ENCODE assay signal across 29 cellular contexts in genomic region chr5:176588297-176588696, GRCh38. TPM values are rescaled to one million over a fixed set of nuclear protein-coding genes. Genes with fewer than 3 reads are reported as not detected.
DNase-seq lines count a peak whose midpoint lies in the region; ATAC-seq, FAIRE-seq and TF ChIP-seq lines count a peak whose summit lies in the region.
"Had no signal": no experiment of that assay in that cellular context is flagged by ENCODE, and none has a peak within 500 bp of the region (broad histone marks: within the 10 kb centered on the region; RNA-seq: fewer than 3 reads in every experiment).

No MANE protein-coding gene starts in this region.

- H3K4me3 ChIP-seq in BLaER1 (no peak overlapping the region), IMR-90 (ENCODE audit: insufficient read depth, low read depth, low read length) (no peak overlapping the region), H1 (ENCODE audit: extremely low read depth in 1 of 4, insufficient read depth in 2 of 4, low read depth in 3 of 4, low read length in 4 of 4) (no peak overlapping the region)

- H2AFZ ChIP-seq in IMR-90 (replicated peaks; ENCODE audit: low read length, poor library complexity) (no peak overlapping the region), H1 (ENCODE audit: low read length) (no peak overlapping the region)

- no peak overlapping the region for H2BK20ac ChIP-seq in IMR-90 (ENCODE audit: low read depth, low read length)
- 0 out of 2 replicates have a peak overlapping the region, but pooled peaks have one; percentile 6 for H2BK20ac ChIP-seq in H1 (ENCODE audit: low read length)

- intact Hi-C loops in IMR-90 (cut with micrococcal nuclease) = no loop called here

- no peaks in the 10 kb centered on the region for H3K79me1 ChIP-seq in IMR-90 (ENCODE audit: low read depth in 1 of 2, low read length in 2 of 2)
- no peaks in the 10 kb centered on the region for H3K79me1 ChIP-seq in H1 (ENCODE audit: low read depth, low read length)

- H4K5ac ChIP-seq in IMR-90 (ENCODE audit: low read depth, low read length) = no peak overlapping the region
- H4K5ac ChIP-seq in H1 (ENCODE audit: insufficient read length, low read depth, low read length) = no peak overlapping the region

- H3K9me3 Mint-ChIP-seq in neural crest cell (peaks cover 11% of the 10 kb centered on the region), osteocyte (ENCODE audit: unreplicated experiment) (no peaks in the 10 kb centered on the region)

- H3K36me3 ChIP-seq in BLaER1 = peaks cover 32% of the 10 kb centered on the region
- no peaks in the 10 kb centered on the region for H3K36me3 ChIP-seq in IMR-90 (ENCODE audit: control insufficient read depth, insufficient read depth, low read length)
- no peaks in the 10 kb centered on the region for H3K36me3 ChIP-seq in H1 (ENCODE audit: control insufficient read depth in 2 of 4, insufficient read depth in 4 of 4, low read length in 3 of 4)

- H3K9ac ChIP-seq in BLaER1 (no peak overlapping the region), IMR-90 (ENCODE audit: low read depth, low read length) (no peak overlapping the region), H1 (replicated peaks in 1 of 4; ENCODE audit: extremely low read depth in 1 of 4, low read depth in 3 of 4, low read length in 3 of 4) (no peak overlapping the region)
- H3K9ac ChIP-seq: SK-N-SH had no signal

- peaks cover 14% of the 10 kb centered on the region for H3K36me3 Mint-ChIP-seq in neural crest cell (ENCODE audit: low read depth)
- H3K36me3 Mint-ChIP-seq in osteocyte (ENCODE audit: unreplicated experiment) = no peaks in the 10 kb centered on the region

- H3K4me1 Mint-ChIP-seq in neural crest cell (peaks cover 5% of the 10 kb centered on the region), osteocyte (ENCODE audit: unreplicated experiment) (no peaks in the 10 kb centered on the region)
- H3K4me1 Mint-ChIP-seq: CD8-positive, alpha-beta memory T cell had no signal

- no peak overlapping the region for H4K8ac ChIP-seq in IMR-90 (ENCODE audit: low read depth in 2 of 2, low read length in 2 of 2)
- H4K8ac ChIP-seq in H1 (ENCODE audit: extremely low read depth, insufficient read depth, low read length) = no peak overlapping the region

- H3K27ac Mint-ChIP-seq in neural crest cell (ENCODE audit: unreplicated experiment) = peak overlapping the region; percentile 2
- no peak overlapping the region for H3K27ac Mint-ChIP-seq in osteocyte (ENCODE audit: unreplicated experiment)
- H3K27ac Mint-ChIP-seq: CD8-positive, alpha-beta memory T cell had no signal

- H3K27ac ChIP-seq in BLaER1 (no peak overlapping the region), IMR-90 (ENCODE audit: insufficient read depth, low read length) (no peak overlapping the region), H1 (ENCODE audit: low read depth, low read length) (no peak overlapping the region)
- H3K27ac ChIP-seq: C4-2B, HL-60 had no signal

- no peak overlapping the region for H2AK9ac ChIP-seq in IMR-90 (replicated peaks; ENCODE audit: low read depth, low read length, poor library complexity)

- POLR2A ChIA-PET in IMR-90 (lab: Charles Lee; ENCODE audit: unreplicated experiment) (no interaction called here), H1 (lab: Charles Lee; ENCODE audit: partially characterized antibody) (interaction anchor here (1.3 kb wide), 1 partner anchor 52 kb away, joined by 3 read pairs; no protein-coding TSS in a partner anchor)

- H3K56ac ChIP-seq in IMR-90 (ENCODE audit: extremely low read depth, insufficient read depth, low read length) (no peak overlapping the region), H1 (replicated peaks; ENCODE audit: insufficient read length, low read depth, low read length) (peak overlapping the region; percentile 88)

- ATAC-seq in IMR-90 (ENCODE audit: low read depth) = no peak

- no TSS peak for BruUV-seq in IMR-90 (replicated peaks; lab: Mats Ljungman, UMichigan)

- dilution Hi-C loops in IMR-90 (cut with HindIII; ENCODE audit: low sequenced_read_pairs, unreplicated experiment) = no loop called here

- no peak for TF ChIP-seq EP300 in H1 (IDR thresholded peaks at IDR 0.05; ENCODE audit: borderline replicate concordance in 1 of 2, low read depth in 2 of 2, low read length in 2 of 2)

- H3K23me2 ChIP-seq in H1 (ENCODE audit: low read depth, low read length) = peaks cover 19% of the 10 kb centered on the region; the same call in 1 of the 2 replicates

- H2BK15ac ChIP-seq in IMR-90 (ENCODE audit: low read depth, low read length) = no peak overlapping the region
- no peak overlapping the region for H2BK15ac ChIP-seq in H1 (ENCODE audit: low read length)

- peaks cover 6% of the 10 kb centered on the region for H3K9me1 ChIP-seq in IMR-90 (ENCODE audit: insufficient read depth, low read length)

- H2BK120ac ChIP-seq in IMR-90 (ENCODE audit: low read depth, low read length) (no peak overlapping the region), H1 (replicated peaks; ENCODE audit: low read depth, low read length) (no peak overlapping the region)

- H3K4me2 ChIP-seq in BLaER1 = peak overlapping the region; percentile 74
- H3K4me2 ChIP-seq in IMR-90 (ENCODE audit: low read depth, low read length) = no peak overlapping the region
- H3K4me2 ChIP-seq in H1 (ENCODE audit: insufficient read depth in 1 of 2, low read depth in 2 of 2, low read length in 2 of 2) = no peak overlapping the region
- H3K4me2 ChIP-seq: SK-N-SH had no signal

- no peak overlapping the region for H4K91ac ChIP-seq in IMR-90 (ENCODE audit: insufficient read depth, low read depth, low read length)
- H4K91ac ChIP-seq in H1 (replicated peaks; ENCODE audit: insufficient read length, low read length) = peak overlapping the region; percentile 47

- in situ Hi-C loops in IMR-90 (cut with MboI; ENCODE audit: low sequenced_read_pairs) = no loop called here

- H3K18ac ChIP-seq in IMR-90 (ENCODE audit: low read depth, low read length) = no peak overlapping the region
- H3K18ac ChIP-seq in H1 (ENCODE audit: extremely low read depth, low read length) = no peak overlapping the region

- no peak for DNase-seq in IMR-90
- no peak for DNase-seq in H1 (ENCODE audit: low read depth in 1 of 2, low spot score in 2 of 2)
- DNase-seq in neural crest cell (ENCODE audit: low read depth, low spot score) = no peak
- no peak for DNase-seq in activated CD4-positive, alpha-beta T cell treated with anti-CD3 and anti-CD28 coated beads, Interleukin-2, amount 50 U/mL, for 4 hours
- DNase-seq in osteocyte (ENCODE audit: extremely low spot score, unreplicated experiment) = no peak
- DNase-seq in germinal center (ENCODE audit: low spot score) = no peak
- DNase-seq: AML-193; Calu3; CD8-positive, alpha-beta memory T cell; DMS79 treated with DMSO at 0.1 percent for 48 hours; GF-D8; GOT3; HCEC 1CT; Kasumi-1; NCI-H1092 treated with DMSO at 0.1 percent for 48 hours; NCI-H1436; NCI-H187 treated with DMSO at 0.1 percent for 48 hours; NCI-H2107; NCI-H524; NCI-H774; SK-N-SH had no signal

- H2BK5ac ChIP-seq in IMR-90 (ENCODE audit: low read depth, low read length, poor library complexity, severe bottlenecking) (peak overlapping the region; percentile 78), H1 (ENCODE audit: low read depth, low read length) (no peak overlapping the region)

- H3K27me3 ChIP-seq in BLaER1 (no peaks in the 10 kb centered on the region), IMR-90 (ENCODE audit: control insufficient read depth, insufficient read depth, low read length) (no peaks in the 10 kb centered on the region; the same call in 1 of the 2 replicates), H1 (replicated peaks in 1 of 4; ENCODE audit: control insufficient read depth in 3 of 4, extremely low read depth in 1 of 4, insufficient read depth in 3 of 4, low read length in 3 of 4) (no peaks in the 10 kb centered on the region; a peak in 1 of 7 replicates)

- H2BK12ac ChIP-seq in H1 (ENCODE audit: low read depth, low read length) = 0 out of 2 replicates have a peak overlapping the region, but pooled peaks have one; percentile 14

- H3K27me3 Mint-ChIP-seq in neural crest cell (ENCODE audit: low read depth) (no peaks in the 10 kb centered on the region), osteocyte (ENCODE audit: unreplicated experiment) (no peaks in the 10 kb centered on the region)
- H3K27me3 Mint-ChIP-seq: CD8-positive, alpha-beta memory T cell had no signal

- H3K4me1 ChIP-seq in BLaER1 = peaks cover 43% of the 10 kb centered on the region
- no peaks in the 10 kb centered on the region for H3K4me1 ChIP-seq in IMR-90 (ENCODE audit: control insufficient read depth, insufficient read depth, low read length)
- H3K4me1 ChIP-seq in H1 (replicated peaks in 1 of 4; ENCODE audit: control insufficient read depth in 3 of 4, insufficient read depth in 4 of 4, low read length in 3 of 4) = no peaks in the 10 kb centered on the region

- H4K20me1 ChIP-seq in BLaER1 = peaks cover 23% of the 10 kb centered on the region; the same call in 1 of the 2 replicates
- no peaks in the 10 kb centered on the region for H4K20me1 ChIP-seq in IMR-90 (ENCODE audit: insufficient read depth, low read length)
- H4K20me1 ChIP-seq in H1 (replicated peaks in 1 of 2; ENCODE audit: control insufficient read depth in 1 of 2, insufficient read depth in 2 of 2, low read length in 2 of 2) = peaks cover 0 to 11% of the 10 kb centered on the region in 2 experiments

- no peak for TF ChIP-seq POLR2A in IMR-90 (IDR thresholded peaks at IDR 0.05; ENCODE audit: low read depth, low read length)
- no peak for TF ChIP-seq POLR2A in H1 (IDR thresholded peaks at IDR 0.05; ENCODE audit: control extremely low read depth in 1 of 2, low read depth in 2 of 2, low read length in 2 of 2)

- no peak overlapping the region for H3K23ac ChIP-seq in IMR-90 (ENCODE audit: low read depth, low read length)
- no peak overlapping the region for H3K23ac ChIP-seq in H1 (ENCODE audit: insufficient read length)

- H3K79me2 ChIP-seq in H1 (ENCODE audit: control insufficient read depth in 1 of 2, insufficient read depth in 2 of 2, low read length in 2 of 2) = no peaks in the 10 kb centered on the region

- H3K14ac ChIP-seq in IMR-90 (replicated peaks; ENCODE audit: low read depth, low read length) (no peak overlapping the region), H1 (ENCODE audit: insufficient read length) (no peak overlapping the region)

- H3K4ac ChIP-seq in IMR-90 (ENCODE audit: low read depth, low read length) (no peak overlapping the region), H1 (replicated peaks; ENCODE audit: insufficient read length, low read depth, low read length) (no peak overlapping the region)

- H2AK5ac ChIP-seq in IMR-90 (ENCODE audit: low read depth, low read length) (no peak overlapping the region), H1 (ENCODE audit: low read depth, low read length) (no peak overlapping the region)

- no peak for FAIRE-seq in H1 (lab: Jason Lieb, UNC)
- FAIRE-seq: A204.1, GM12892, RCC 7860 had no signal

- H3K4me3 Mint-ChIP-seq in neural crest cell (no peak overlapping the region), osteocyte (ENCODE audit: unreplicated experiment) (no peak overlapping the region)
- H3K4me3 Mint-ChIP-seq: CD8-positive, alpha-beta memory T cell had no signal

- CTCF ChIA-PET in IMR-90 (lab: Yijun Ruan, JAX) (interaction anchor here (0.9 kb wide), 1 partner anchor 11 kb away, joined by 3 read pairs; no protein-coding TSS in a partner anchor), H1 (lab: Charles Lee; ENCODE audit: partially characterized antibody) (interaction anchor here (2.7 kb wide), 1 partner anchor 15 kb away, joined by 18 read pairs; no protein-coding TSS in a partner anchor)

- TF ChIP-seq RAD21 in IMR-90 (IDR thresholded peaks at IDR 0.05; ENCODE audit: low read length) = no peak
- no peak for TF ChIP-seq RAD21 in H1 (IDR thresholded peaks at IDR 0.05 in 1 of 2, conservative IDR thresholded peaks at IDR 0.05 in 1 of 2; ENCODE audit: low read depth in 2 of 2, low read length in 2 of 2)

- H3K9me3 ChIP-seq in BLaER1 = peaks cover 37% of the 10 kb centered on the region
- peaks cover 9% of the 10 kb centered on the region; the same call in 1 of the 2 replicates for H3K9me3 ChIP-seq in IMR-90 (ENCODE audit: control insufficient read depth, insufficient read depth, low read length)
- peaks cover 17 to 26% of the 10 kb centered on the region in 2 experiments for H3K9me3 ChIP-seq in H1 (ENCODE audit: insufficient read depth in 2 of 2, low read depth in 1 of 2, low read length in 1 of 2)
- H3K9me3 ChIP-seq: SK-N-SH had no signal

- TF ChIP-seq CTCF in IMR-90 (conservative IDR thresholded peaks at IDR 0.05; ENCODE audit: low read depth, low read length) (no peak), H1 (IDR thresholded peaks at IDR 0.05; ENCODE audit: control extremely low read depth in 1 of 3, insufficient read depth in 1 of 3, low read depth in 1 of 3, low read length in 3 of 3) (no peak), neural crest cell (conservative IDR thresholded peaks at IDR 0.05) (no peak), osteocyte (IDR thresholded peaks at IDR 0.05) (no peak)

RNA-seq across cellular contexts. Expression of gene GPRIN1, which starts 21.7 kb away (rescaled TPM):
- total RNA-seq in IMR-90 (2012; rRNA removed) (2.5 and 3.0 TPM in 2 replicates), neural crest cell (35.9 and 39.0 TPM in 2 replicates), osteocyte (1.6 TPM in 2 replicates)
- polyA plus RNA-seq in IMR-90 (2012; rRNA removed) (4.7 and 5.1 TPM in 2 replicates), H1 (2011; rRNA removed) (3.3 TPM in 2 replicates)
- polyA plus RNA-seq in IMR-90 (2012; cell fraction: cytosol; rRNA removed) = 3.6 TPM in 2 replicates
- 1.4 and 2.5 TPM in 2 replicates for polyA plus RNA-seq in IMR-90 (2012; cell fraction: nucleus; rRNA removed; ENCODE audit: low replicate concordance)
- total RNA-seq in H1 (2021; fragmentation: NEBNext Ultra II Directional; extraction: Animal tissue kit (Norgen Biotek cat#: 25700)) = 12.0 and 12.8 TPM in 2 replicates
- polyA plus RNA-seq in H1 (2011; cell fraction: cytosol; rRNA removed) = 3.3 TPM
- polyA plus RNA-seq in H1 (2011; cell fraction: nucleus; rRNA removed) = 4.2 TPM
- 7.7 to 10.1 TPM (median 8.3 TPM) in 4 replicates for polyA plus RNA-seq in H1 (2012, experiment 1 of 2)
- 9.6 TPM for polyA plus RNA-seq in H1 (2012, experiment 2 of 2)
- polyA plus RNA-seq in H1 (2013, experiment 1 of 2) = 8.3 TPM
- polyA plus RNA-seq in H1 (2013, experiment 2 of 2) = 8.3 TPM
- 3.9 and 5.1 TPM in 2 replicates for polyA minus RNA-seq in H1 (2011; rRNA and poly(A)+ RNA removed)
- 6.2 TPM for polyA minus RNA-seq in H1 (2011; cell fraction: cytosol; rRNA and poly(A)+ RNA removed)
- 5.3 TPM for polyA minus RNA-seq in H1 (2011; cell fraction: nucleus; rRNA and poly(A)+ RNA removed)

RNA-seq across cellular contexts. Expression of gene CDHR2, which starts 39.2 kb away (rescaled TPM):
- total RNA-seq in IMR-90 (2012; rRNA removed) = not detected in 2 replicates
- polyA plus RNA-seq in IMR-90 (2012; rRNA removed) = not detected in 2 replicates
- polyA plus RNA-seq in IMR-90 (2012; cell fraction: cytosol; rRNA removed) = not detected in 2 replicates
- polyA plus RNA-seq in IMR-90 (2012; cell fraction: nucleus; rRNA removed; ENCODE audit: low replicate concordance) = 0.07 TPM in 2 replicates
- total RNA-seq in H1 (2021; fragmentation: NEBNext Ultra II Directional; extraction: Animal tissue kit (Norgen Biotek cat#: 25700)) = 0.43 and 0.69 TPM in 2 replicates
- 0.02 and 0.06 TPM in 2 replicates for polyA plus RNA-seq in H1 (2011; rRNA removed)
- 0.04 TPM for polyA plus RNA-seq in H1 (2011; cell fraction: cytosol; rRNA removed)
- polyA plus RNA-seq in H1 (2011; cell fraction: nucleus; rRNA removed) = 0.26 TPM
- polyA plus RNA-seq in H1 (2012, experiment 1 of 2) = 0.08 to 0.52 TPM (median 0.25 TPM) in 3 of 4 replicates, not detected in the other
- not detected for polyA plus RNA-seq in H1 (2012, experiment 2 of 2)
- 0.04 TPM for polyA plus RNA-seq in H1 (2013, experiment 1 of 2)
- polyA plus RNA-seq in H1 (2013, experiment 2 of 2) = 0.02 TPM
- 0.06 and 0.17 TPM in 2 replicates for polyA minus RNA-seq in H1 (2011; rRNA and poly(A)+ RNA removed)
- not detected for polyA minus RNA-seq in H1 (2011; cell fraction: cytosol; rRNA and poly(A)+ RNA removed)
- 0.50 TPM for polyA minus RNA-seq in H1 (2011; cell fraction: nucleus; rRNA and poly(A)+ RNA removed)
- total RNA-seq in neural crest cell = not detected in 2 replicates
- total RNA-seq in osteocyte = 0.34 and 0.43 TPM in 2 replicates
- total RNA-seq: M059J had no signal
- polyA plus RNA-seq: AG04450; CD8-positive, alpha-beta memory T cell; SK-N-SH had no signal

RNA-seq across cellular contexts. Expression of gene SNCB, which starts 42.0 kb away (rescaled TPM):
- not detected in 2 replicates for total RNA-seq in IMR-90 (2012; rRNA removed)
- polyA plus RNA-seq in IMR-90 (2012; rRNA removed) = 0.40 and 0.41 TPM in 2 replicates
- polyA plus RNA-seq in IMR-90 (2012; cell fraction: cytosol; rRNA removed) = 0.52 and 0.58 TPM in 2 replicates
- 0.51 and 0.54 TPM in 2 replicates for polyA plus RNA-seq in IMR-90 (2012; cell fraction: nucleus; rRNA removed; ENCODE audit: low replicate concordance)
- 5.9 and 6.9 TPM in 2 replicates for total RNA-seq in H1 (2021; fragmentation: NEBNext Ultra II Directional; extraction: Animal tissue kit (Norgen Biotek cat#: 25700))
- 4.2 and 8.9 TPM in 2 replicates for polyA plus RNA-seq in H1 (2011; rRNA removed)
- 5.6 TPM for polyA plus RNA-seq in H1 (2011; cell fraction: cytosol; rRNA removed)
- polyA plus RNA-seq in H1 (2011; cell fraction: nucleus; rRNA removed) = 4.7 TPM
- polyA plus RNA-seq in H1 (2012, experiment 1 of 2) = 4.3 to 7.8 TPM (median 6.9 TPM) in 4 replicates
- polyA plus RNA-seq in H1 (2012, experiment 2 of 2) = 8.0 TPM
- polyA plus RNA-seq in H1 (2013, experiment 1 of 2) = 6.2 TPM
- polyA plus RNA-seq in H1 (2013, experiment 2 of 2) = 5.8 TPM
- polyA minus RNA-seq in H1 (2011; rRNA and poly(A)+ RNA removed) = 0.41 and 0.54 TPM in 2 replicates
- 3.1 TPM for polyA minus RNA-seq in H1 (2011; cell fraction: cytosol; rRNA and poly(A)+ RNA removed)
- polyA minus RNA-seq in H1 (2011; cell fraction: nucleus; rRNA and poly(A)+ RNA removed) = 2.5 TPM
- 0.40 and 0.96 TPM in 2 replicates for total RNA-seq in neural crest cell
- not detected in 2 replicates for total RNA-seq in osteocyte
- total RNA-seq: Calu3; CD8-positive, alpha-beta memory T cell; M059J had no signal
- polyA plus RNA-seq: CD8-positive, alpha-beta memory T cell had no signal

RNA-seq across cellular contexts. Expression of gene EIF4E1B, which starts 42.2 kb away (rescaled TPM):
- total RNA-seq in IMR-90 (2012; rRNA removed) (not detected in 2 replicates), neural crest cell (not detected in 2 replicates), osteocyte (not detected in 2 replicates)
- polyA plus RNA-seq in IMR-90 (2012; rRNA removed) (not detected in 2 replicates), H1 (2011; rRNA removed) (1.3 and 1.9 TPM in 2 replicates)
- polyA plus RNA-seq in IMR-90 (2012; cell fraction: cytosol; rRNA removed) = not detected in 2 replicates
- polyA plus RNA-seq in IMR-90 (2012; cell fraction: nucleus; rRNA removed; ENCODE audit: low replicate concordance) = not detected in 2 replicates
- total RNA-seq in H1 (2021; fragmentation: NEBNext Ultra II Directional; extraction: Animal tissue kit (Norgen Biotek cat#: 25700)) = 0.63 and 0.97 TPM in 2 replicates
- 3.3 TPM for polyA plus RNA-seq in H1 (2011; cell fraction: cytosol; rRNA removed)
- 4.1 TPM for polyA plus RNA-seq in H1 (2011; cell fraction: nucleus; rRNA removed)
- 2.1 to 3.5 TPM (median 2.7 TPM) in 4 replicates for polyA plus RNA-seq in H1 (2012, experiment 1 of 2)
- 1.1 TPM for polyA plus RNA-seq in H1 (2012, experiment 2 of 2)
- polyA plus RNA-seq in H1 (2013, experiment 1 of 2) = 0.53 TPM
- polyA plus RNA-seq in H1 (2013, experiment 2 of 2) = 0.77 TPM
- polyA minus RNA-seq in H1 (2011; rRNA and poly(A)+ RNA removed) = 0.54 and 0.80 TPM in 2 replicates
- not detected for polyA minus RNA-seq in H1 (2011; cell fraction: cytosol; rRNA and poly(A)+ RNA removed)
- polyA minus RNA-seq in H1 (2011; cell fraction: nucleus; rRNA and poly(A)+ RNA removed) = 1.00 TPM
- total RNA-seq: Calu3; CD8-positive, alpha-beta memory T cell; M059J had no signal
- polyA plus RNA-seq: AG04450; CD8-positive, alpha-beta memory T cell; SK-N-SH had no signal

RNA-seq across cellular contexts. Expression of gene RNF44, which starts 51.1 kb away (rescaled TPM):
- total RNA-seq in IMR-90 (2012; rRNA removed) (0.54 and 0.83 TPM in 2 replicates), neural crest cell (93.8 and 97.1 TPM in 2 replicates), osteocyte (47.3 and 53.0 TPM in 2 replicates)
- polyA plus RNA-seq in IMR-90 (2012; rRNA removed) (12.4 and 13.2 TPM in 2 replicates), H1 (2011; rRNA removed) (54.7 and 109 TPM in 2 replicates)
- 5.9 and 12.1 TPM in 2 replicates for polyA plus RNA-seq in IMR-90 (2012; cell fraction: cytosol; rRNA removed)
- 56.1 and 127 TPM in 2 replicates for polyA plus RNA-seq in IMR-90 (2012; cell fraction: nucleus; rRNA removed; ENCODE audit: low replicate concordance)
- total RNA-seq in H1 (2021; fragmentation: NEBNext Ultra II Directional; extraction: Animal tissue kit (Norgen Biotek cat#: 25700)) = 164 and 178 TPM in 2 replicates
- polyA plus RNA-seq in H1 (2011; cell fraction: cytosol; rRNA removed) = 42.9 TPM
- 283 TPM for polyA plus RNA-seq in H1 (2011; cell fraction: nucleus; rRNA removed)
- 101 to 137 TPM (median 120 TPM) in 4 replicates for polyA plus RNA-seq in H1 (2012, experiment 1 of 2)
- 87.2 TPM for polyA plus RNA-seq in H1 (2012, experiment 2 of 2)
- polyA plus RNA-seq in H1 (2013, experiment 1 of 2) = 97.6 TPM
- polyA plus RNA-seq in H1 (2013, experiment 2 of 2) = 91.7 TPM
- 15.9 and 24.4 TPM in 2 replicates for polyA minus RNA-seq in H1 (2011; rRNA and poly(A)+ RNA removed)
- 100 TPM for polyA minus RNA-seq in H1 (2011; cell fraction: cytosol; rRNA and poly(A)+ RNA removed)
- polyA minus RNA-seq in H1 (2011; cell fraction: nucleus; rRNA and poly(A)+ RNA removed) = 120 TPM
